Comparison of ENCODE assay signal across 8 cellular contexts in genomic region chr19:1438933-1439358, GRCh38. TPM values are rescaled to one million over a fixed set of nuclear protein-coding genes. Genes with fewer than 3 reads are reported as not detected.
DNase-seq lines count a peak whose midpoint lies in the region; ATAC-seq and TF ChIP-seq lines count a peak whose summit lies in the region.

No MANE protein-coding gene starts in this region.

- H3K4me3 ChIP-seq in BLaER1 treated with 17β-estradiol and CSF1 and Interleukin-3, amounts not matched to agents 10 nM and 100 nM, result peak overlapping the region; percentile 71 to 98 (median 90)
- peak overlapping the region; percentile 89 for H3K4me3 ChIP-seq in Jurkat, Clone E6-1 (ENCODE audit: low read length)
- H3K4me3 ChIP-seq in choroid plexus epithelial cell (ENCODE audit: low read depth, low read length), result peak overlapping the region; percentile 94

- peaks cover 39% of the 10 kb centered on the region for H3K36me3 Mint-ChIP-seq in nephron (ENCODE audit: low read depth)

- H3K27me3 Mint-ChIP-seq in nephron (ENCODE audit: low read depth), result no peaks in the 10 kb centered on the region

- intact Hi-C loops in head of caudate nucleus (cut with DNase I), result no loop called here

- H3K9ac ChIP-seq in BLaER1 treated with 17β-estradiol and CSF1 and Interleukin-3, amounts not matched to agents 10 nM and 100 nM, result peak overlapping the region; percentile 96 to 100 (median 99)

- H3K4me1 ChIP-seq in BLaER1 treated with 17β-estradiol and CSF1 and Interleukin-3, amounts not matched to agents 10 nM and 100 nM, result peaks cover 55 to 82% (median 67%) of the 10 kb centered on the region in 10 experiments

- ATAC-seq in HG03521 (IDR thresholded peaks at IDR 0.05; ENCODE audit: unreplicated experiment), result no peak

- H3K27ac ChIP-seq in BLaER1 treated with 17β-estradiol and CSF1 and Interleukin-3, amounts not matched to agents 10 nM and 100 nM, result peak overlapping the region; percentile 91 to 99 (median 98)

- TF ChIP-seq CTCF in choroid plexus epithelial cell (conservative IDR thresholded peaks at IDR 0.05; ENCODE audit: low read depth, low read length) (no peak), nephron (IDR thresholded peaks at IDR 0.05; ENCODE audit: unreplicated experiment in 3 of 3) (no peak)

- H3K27me3 ChIP-seq in BLaER1 treated with 17β-estradiol and CSF1 and Interleukin-3, amounts not matched to agents 10 nM and 100 nM, result no peaks in the 10 kb centered on the region

- peak overlapping the region; percentile 87 to 99 (median 94) for H3K27ac Mint-ChIP-seq in nephron

- H3K9me3 ChIP-seq in BLaER1 treated with 17β-estradiol and CSF1 and Interleukin-3, amounts not matched to agents 10 nM and 100 nM (replicated peaks in 1 of 11), result no peaks in the 10 kb centered on the region

- peaks cover 64 to 97% (median 89%) of the 10 kb centered on the region in 11 experiments for H4K20me1 ChIP-seq in BLaER1 treated with 17β-estradiol and CSF1 and Interleukin-3, amounts not matched to agents 10 nM and 100 nM

- H3K4me3 Mint-ChIP-seq in nephron, result peak overlapping the region; percentile 98 to 99 (median 99)

- peaks cover 50 to 69% (median 63%) of the 10 kb centered on the region in 11 experiments for H3K36me3 ChIP-seq in BLaER1 treated with 17β-estradiol and CSF1 and Interleukin-3, amounts not matched to agents 10 nM and 100 nM

- peak overlapping the region; percentile 95 to 99 (median 98) for H3K4me2 ChIP-seq in BLaER1 treated with 17β-estradiol and CSF1 and Interleukin-3, amounts not matched to agents 10 nM and 100 nM

- no peaks in the 10 kb centered on the region for H3K4me1 Mint-ChIP-seq in nephron

- DNase-seq in Jurkat, Clone E6-1 (ENCODE audit: low read depth, low spot score), result no peak
- no peak for DNase-seq in choroid plexus epithelial cell (ENCODE audit: low read depth)
- DNase-seq in hepatic stellate cell (ENCODE audit: low spot score), result no peak
- DNase-seq in head of caudate nucleus, result no peak
- DNase-seq in OCI-M2 (lab: John Stamatoyannopoulos, UW; ENCODE audit: unreplicated experiment), result no peak

- no peaks in the 10 kb centered on the region for H3K9me3 Mint-ChIP-seq in nephron

RNA-seq across cellular contexts. Expression of gene RPS15, which starts 0.8 kb away (rescaled TPM):
- 3,463 TPM for polyA plus RNA-seq in Jurkat, Clone E6-1 (2012; ENCODE audit: insufficient read depth, insufficient read length)

RNA-seq across cellular contexts. Expression of gene APC2, which starts 11.0 kb away (rescaled TPM):
- 0.39 TPM for polyA plus RNA-seq in Jurkat, Clone E6-1 (2012; ENCODE audit: insufficient read depth, insufficient read length)

RNA-seq across cellular contexts. Expression of gene DAZAP1, which starts 31.6 kb away (rescaled TPM):
- 264 TPM for polyA plus RNA-seq in Jurkat, Clone E6-1 (2012; ENCODE audit: insufficient read depth, insufficient read length)

RNA-seq across cellular contexts. Expression of gene GAMT, which starts 37.6 kb away (rescaled TPM):
- 97.7 TPM for polyA plus RNA-seq in Jurkat, Clone E6-1 (2012; ENCODE audit: insufficient read depth, insufficient read length)

RNA-seq across cellular contexts. Expression of gene C19orf25, which starts 40.1 kb away (rescaled TPM):
- 34.7 TPM for polyA plus RNA-seq in Jurkat, Clone E6-1 (2012; ENCODE audit: insufficient read depth, insufficient read length)
